In genomic region chr20:38874460-38875169, GRCh38 we compare ENCODE assay signal across 9 cellular contexts.
DNase-seq lines count a peak whose midpoint lies in the region; ATAC-seq and TF ChIP-seq lines count a peak whose summit lies in the region.
"Had no signal": no experiment of that assay in that cellular context is flagged by ENCODE, and none has a peak within 500 bp of the region (broad histone marks: within the 10 kb centered on the region; RNA-seq: fewer than 3 reads in every experiment).

No MANE protein-coding gene starts in this region.

- ATAC-seq in GM19455 (IDR thresholded peaks at IDR 0.05; ENCODE audit: unreplicated experiment): peak; percentile 3

- DNase-seq in RPMI8226: peak; percentile 55
- DNase-seq in effector CD4-positive, alpha-beta T cell: peak; percentile 26
- no peak for DNase-seq in SKM-1 treated with dmso at 0.1 percent for 144 hours (lab: John Stamatoyannopoulos, UW; ENCODE audit: unreplicated experiment)
- no peak for DNase-seq in NCI-H1694 (lab: John Stamatoyannopoulos, UW)
- DNase-seq in GM20000 (ENCODE audit: low spot score): no peak
- DNase-seq: stimulated activated CD4-positive, alpha-beta T cell treated with anti-CD3 and anti-CD28 coated beads, Interleukin-2, amount 100 ng/mL, for 48 hours had no signal

- peak overlapping the region in 13 of 21 experiments; percentile 29 to 96 (median 68) for H3K27ac ChIP-seq in skin epidermis

- TF ChIP-seq CTCF in GM20000 (IDR thresholded peaks at IDR 0.05; ENCODE audit: extremely low read depth, missing control alignments): no peak

- peak overlapping the region in 1 of 7 experiments; percentile 1 for H3K4me3 ChIP-seq in skin epidermis
- H3K4me3 ChIP-seq: HAP-1 had no signal

Comparison
In these comparisons a context has a peak if more than half of its experiments do, and no peak if none do; other contexts are left out.
1. DNase-seq: peak in RPMI8226 (single experiment) and effector CD4-positive, alpha-beta T cell (single experiment); none in SKM-1 treated with dmso at 0.1 percent for 144 hours (single experiment), NCI-H1694 (single experiment) and GM20000 (single experiment).